In genomic region chr1:1627842-1628655, GRCh38 we compare ENCODE assay signal across 16 cellular contexts. TPM values are rescaled to one million over a fixed set of nuclear protein-coding genes. Genes with fewer than 3 reads are reported as not detected.
A peak's percentile ranks its signal among the peaks of the same experiment; 100 is the strongest.
DNase-seq lines count a peak whose midpoint lies in the region; ATAC-seq, FAIRE-seq and TF ChIP-seq lines count a peak whose summit lies in the region.
"Had no signal": no experiment of that assay in that cellular context is flagged by ENCODE, and none has a peak within 500 bp of the region (broad histone marks: within the 10 kb centered on the region; RNA-seq: fewer than 3 reads in every experiment).

No MANE protein-coding gene starts in this region.

- no peak overlapping the region for H3K4ac ChIP-seq in H9 (ENCODE audit: low read depth, low read length)
- peak overlapping the region; percentile 38 for H3K4ac ChIP-seq in H1 (replicated peaks; ENCODE audit: insufficient read length, low read depth, low read length)

- H2BK5ac ChIP-seq in H9 (ENCODE audit: insufficient read length, low read length) (no peak overlapping the region), H1 (ENCODE audit: low read depth, low read length) (0 out of 2 replicates have a peak overlapping the region, but pooled peaks have one; percentile 52)

- H3K23me2 ChIP-seq in H9 (ENCODE audit: insufficient read length, low read depth, low read length, poor library complexity, severe bottlenecking), result peaks cover 7% of the 10 kb centered on the region
- peaks cover 9% of the 10 kb centered on the region; the same call in 1 of the 2 replicates for H3K23me2 ChIP-seq in H1 (ENCODE audit: low read depth, low read length)

- H3K4me1 ChIP-seq in BLaER1 treated with 17β-estradiol and CSF1 and Interleukin-3, amounts not matched to agents 10 nM and 100 nM, result peaks cover 15 to 40% (median 34%) of the 10 kb centered on the region in 10 experiments
- H3K4me1 ChIP-seq in H9 (ENCODE audit: insufficient read depth, low read length) (no peaks in the 10 kb centered on the region), H1 (replicated peaks in 1 of 4; ENCODE audit: control insufficient read depth in 3 of 4, insufficient read depth in 4 of 4, low read length in 3 of 4) (peaks cover 0 to 6% (median 2%) of the 10 kb centered on the region in 4 experiments; a peak in 4 of 7 replicates), gastrocnemius medialis (peaks cover 2 to 13% of the 10 kb centered on the region in 2 donors)
- H3K4me1 ChIP-seq: pancreas had no signal

- H3K9ac ChIP-seq in BLaER1 treated with 17β-estradiol and CSF1 and Interleukin-3, amounts not matched to agents 10 nM and 100 nM, result peak overlapping the region in 3 of 11 experiments; percentile 78 to 84 (median 81); a peak in 6 of 22 replicates
- H3K9ac ChIP-seq in H9 (ENCODE audit: extremely low read depth, insufficient read length, low read length), result no peak overlapping the region
- H3K9ac ChIP-seq in H1 (replicated peaks in 1 of 4; ENCODE audit: extremely low read depth in 1 of 4, low read depth in 3 of 4, low read length in 3 of 4), result 0 out of 7 replicates have a peak overlapping the region, but pooled peaks of 1 of the 4 experiments have one; percentile 23

- TF ChIP-seq CTCF in H9 (conservative IDR thresholded peaks at IDR 0.05) (no peak), H1 (IDR thresholded peaks at IDR 0.05; ENCODE audit: control extremely low read depth in 1 of 3, insufficient read depth in 1 of 3, low read depth in 1 of 3, low read length in 3 of 3) (peak in 1 of 3 experiments; percentile 4; a peak in 1 of 4 replicates), natural killer cell (IDR thresholded peaks at IDR 0.05) (no peak), gastrocnemius medialis (IDR thresholded peaks at IDR 0.05 in 4 of 5, conservative IDR thresholded peaks at IDR 0.05 in 1 of 5) (no peak)

- in situ Hi-C loops in gastrocnemius medialis (cut with MboI; ENCODE audit: low sequenced_read_pairs in 4 of 4), result no loop called here

- H2BK120ac ChIP-seq in H9 (ENCODE audit: low read depth, low read length, poor library complexity, severe bottlenecking) (no peak overlapping the region), H1 (replicated peaks; ENCODE audit: low read depth, low read length) (no peak overlapping the region)

- H3K4me1 Mint-ChIP-seq in H9 (peaks cover 2% of the 10 kb centered on the region in 2 experiments; a peak in 2 of 4 replicates), natural killer cell (peaks cover 5 to 30% of the 10 kb centered on the region in 2 donors)

- no peak overlapping the region for H3K18ac ChIP-seq in H9 (ENCODE audit: insufficient read length, low read depth, low read length)
- H3K18ac ChIP-seq in H1 (ENCODE audit: extremely low read depth, low read length), result peak overlapping the region; percentile 60; the same call in 1 of the 2 replicates

- H4K8ac ChIP-seq in H9 (replicated peaks; ENCODE audit: insufficient read length, low read depth, low read length), result no peak overlapping the region
- H4K8ac ChIP-seq in H1 (ENCODE audit: extremely low read depth, insufficient read depth, low read length), result peak overlapping the region; percentile 79; the same call in 1 of the 2 replicates

- H2BK20ac ChIP-seq in H9 (ENCODE audit: low read depth, low read length, poor library complexity, severe bottlenecking) (no peak overlapping the region), H1 (ENCODE audit: low read length) (no peak overlapping the region)

- H4K91ac ChIP-seq in H9 (ENCODE audit: insufficient read length, low read depth, low read length) (no peak overlapping the region), H1 (replicated peaks; ENCODE audit: insufficient read length, low read length) (peak overlapping the region; percentile 15)

- no peaks in the 10 kb centered on the region for H3K9me3 Mint-ChIP-seq in H9
- no peaks in the 10 kb centered on the region for H3K9me3 Mint-ChIP-seq in natural killer cell

- H3K79me1 ChIP-seq in H9 (ENCODE audit: insufficient read depth, low read depth, low read length, poor library complexity, severe bottlenecking), result no peaks in the 10 kb centered on the region
- no peaks in the 10 kb centered on the region for H3K79me1 ChIP-seq in H1 (ENCODE audit: low read depth, low read length)

- H3K27me3 ChIP-seq in BLaER1 treated with 17β-estradiol and CSF1 and Interleukin-3, amounts not matched to agents 10 nM and 100 nM, result peaks cover 21 to 42% (median 22%) of the 10 kb centered on the region in 11 experiments
- no peaks in the 10 kb centered on the region; the same call in 1 of the 2 replicates for H3K27me3 ChIP-seq in H9 (ENCODE audit: insufficient read depth, low read length)
- peaks cover 8 to 23% (median 14%) of the 10 kb centered on the region in 4 experiments; a peak in 6 of 7 replicates for H3K27me3 ChIP-seq in H1 (replicated peaks in 1 of 4; ENCODE audit: control insufficient read depth in 3 of 4, extremely low read depth in 1 of 4, insufficient read depth in 3 of 4, low read length in 3 of 4)
- peaks cover 0 to 7% (median 3%) of the 10 kb centered on the region in 3 donors for H3K27me3 ChIP-seq in gastrocnemius medialis
- H3K27me3 ChIP-seq: pancreas, SJCRH30 had no signal

- peak; percentile 28 for DNase-seq in H9
- DNase-seq in H1 (ENCODE audit: low read depth in 1 of 2, low spot score in 2 of 2), result no peak
- DNase-seq in natural killer cell, result peak; percentile 34
- DNase-seq in NCI-H128 (lab: John Stamatoyannopoulos, UW; ENCODE audit: unreplicated experiment), result no peak
- no peak for DNase-seq in SK-N-DZ (ENCODE audit: low spot score)
- DNase-seq in gastrocnemius medialis, result no peak
- no peak for DNase-seq in effector CD8-positive, alpha-beta T cell (lab: John Stamatoyannopoulos, UW)
- DNase-seq: NCI-H187, NCI-H748 treated with DMSO at 0.1 percent for 48 hours, SJCRH30 had no signal

- TF ChIP-seq POLR2A in H1 (IDR thresholded peaks at IDR 0.05; ENCODE audit: control extremely low read depth in 1 of 2, low read depth in 2 of 2, low read length in 2 of 2) (no peak), gastrocnemius medialis (IDR thresholded peaks at IDR 0.05) (no peak)

- no peak for FAIRE-seq in H1 (lab: Jason Lieb, UNC)
- FAIRE-seq: endometrium, pancreas had no signal

- POLR2A ChIA-PET in H1 (lab: Charles Lee; ENCODE audit: partially characterized antibody), result interaction anchor here (0.7 to 4.4 kb wide), 8 partner anchors 9 to 609 kb away, joined by 3 to 34 read pairs (median 5); partner anchors contain the start of gene MIB2

- H3K4me2 ChIP-seq in BLaER1 treated with 17β-estradiol and CSF1 and Interleukin-3, amounts not matched to agents 10 nM and 100 nM, result peak overlapping the region in 10 of 11 experiments; percentile 87 to 95 (median 94); a peak in 19 of 22 replicates
- H3K4me2 ChIP-seq in H9 (ENCODE audit: insufficient read depth, insufficient read length, low read length), result no peak overlapping the region
- H3K4me2 ChIP-seq in H1 (ENCODE audit: insufficient read depth in 1 of 2, low read depth in 2 of 2, low read length in 2 of 2), result peak overlapping the region; percentile 63 to 73; a peak in 2 of 4 replicates

- no peak overlapping the region for H3K56ac ChIP-seq in H9 (ENCODE audit: insufficient read length, low read depth, low read length)
- H3K56ac ChIP-seq in H1 (replicated peaks; ENCODE audit: insufficient read length, low read depth, low read length), result no peak overlapping the region

- H3K79me2 ChIP-seq in H9 (ENCODE audit: insufficient read depth, low read length) (no peaks in the 10 kb centered on the region), H1 (ENCODE audit: control insufficient read depth in 1 of 2, insufficient read depth in 2 of 2, low read length in 2 of 2) (no peaks in the 10 kb centered on the region)

- no peak overlapping the region for H3T11ph ChIP-seq in H9 (ENCODE audit: low read length)

- no peak for TF ChIP-seq RAD21 in H1 (IDR thresholded peaks at IDR 0.05 in 1 of 2, conservative IDR thresholded peaks at IDR 0.05 in 1 of 2; ENCODE audit: low read depth in 2 of 2, low read length in 2 of 2)

- H2AFZ ChIP-seq in H9 (ENCODE audit: low read length) (no peak overlapping the region), H1 (ENCODE audit: low read length) (no peak overlapping the region)

- H3K27me3 Mint-ChIP-seq in H9 (ENCODE audit: low read depth) (peaks cover 12% of the 10 kb centered on the region), natural killer cell (ENCODE audit: low read depth in 2 of 2) (no peaks in the 10 kb centered on the region)

- CTCF ChIA-PET in H1 (lab: Charles Lee; ENCODE audit: partially characterized antibody), result interaction anchor here (0.8 to 3.8 kb wide), 3 partner anchors 8 to 34 kb away, joined by 3 to 21 read pairs (median 3); no protein-coding TSS in a partner anchor

- H3K4me3 Mint-ChIP-seq in H9, result no peak overlapping the region
- peak overlapping the region; percentile 72 for H3K4me3 Mint-ChIP-seq in natural killer cell

- TF ChIP-seq EP300 in H1 (IDR thresholded peaks at IDR 0.05; ENCODE audit: borderline replicate concordance in 1 of 2, low read depth in 2 of 2, low read length in 2 of 2), result no peak

- H3K14ac ChIP-seq in H9 (ENCODE audit: insufficient read depth, low read length), result no peak overlapping the region; the same call in 1 of the 2 replicates
- H3K14ac ChIP-seq in H1 (ENCODE audit: insufficient read length), result no peak overlapping the region

- H3K36me3 ChIP-seq in BLaER1 treated with 17β-estradiol and CSF1 and Interleukin-3, amounts not matched to agents 10 nM and 100 nM, result peaks cover 0 to 5% (median 0%) of the 10 kb centered on the region in 11 experiments; a peak in 2 of 22 replicates
- H3K36me3 ChIP-seq in H1 (ENCODE audit: control insufficient read depth in 2 of 4, insufficient read depth in 4 of 4, low read length in 3 of 4) (no peaks in the 10 kb centered on the region), gastrocnemius medialis (peaks cover 0 to 18% of the 10 kb centered on the region in 2 donors)
- H3K36me3 ChIP-seq: SJCRH30, WERI-Rb-1 had no signal

- H3K9me3 ChIP-seq in BLaER1 treated with 17β-estradiol and CSF1 and Interleukin-3, amounts not matched to agents 10 nM and 100 nM (replicated peaks in 1 of 11), result no peaks in the 10 kb centered on the region
- H3K9me3 ChIP-seq in H9 (ENCODE audit: control insufficient read depth, low read depth, low read length) (no peaks in the 10 kb centered on the region), H1 (ENCODE audit: insufficient read depth in 2 of 2, low read depth in 1 of 2, low read length in 1 of 2) (no peaks in the 10 kb centered on the region), gastrocnemius medialis (no peaks in the 10 kb centered on the region)
- H3K9me3 ChIP-seq: body of pancreas, pancreas, SJCRH30 had no signal

- H4K5ac ChIP-seq in H9 (ENCODE audit: insufficient read length, low read depth, low read length) (no peak overlapping the region), H1 (ENCODE audit: insufficient read length, low read depth, low read length) (no peak overlapping the region)

- H3K27ac ChIP-seq in BLaER1 treated with 17β-estradiol and CSF1 and Interleukin-3, amounts not matched to agents 10 nM and 100 nM, result no peak overlapping the region
- H3K27ac ChIP-seq in H9 (ENCODE audit: insufficient read length, low read depth, low read length) (no peak overlapping the region), H1 (ENCODE audit: low read depth, low read length) (no peak overlapping the region), gastrocnemius medialis (no peak overlapping the region)
- H3K27ac ChIP-seq: body of pancreas, pancreas, SJCRH30, WERI-Rb-1 had no signal

- H3K36me3 Mint-ChIP-seq in H9 (ENCODE audit: insufficient read depth in 1 of 3, low read depth in 3 of 3) (no peaks in the 10 kb centered on the region), natural killer cell (no peaks in the 10 kb centered on the region)

- no peak for ATAC-seq in natural killer cell
- ATAC-seq in gastrocnemius medialis, result no peak
- ATAC-seq: body of pancreas, pancreas had no signal

- H2AK5ac ChIP-seq in H9 (ENCODE audit: insufficient read length, low read length) (no peak overlapping the region), H1 (ENCODE audit: low read depth, low read length) (no peak overlapping the region)

- H2BK15ac ChIP-seq in H9 (ENCODE audit: low read depth, low read length), result no peak overlapping the region
- 0 out of 2 replicates have a peak overlapping the region, but pooled peaks have one; percentile 88 for H2BK15ac ChIP-seq in H1 (ENCODE audit: low read length)

- H3K27ac Mint-ChIP-seq in H9 (no peak overlapping the region), natural killer cell (peak overlapping the region; percentile 48 to 96)

- no CpG with 5 or more reads among the region's 50 CpGs for WGBS in H9 (ENCODE audit: extremely low coverage, insufficient read length, low lambda C conversion rate)
- WGBS in H1 (ENCODE audit: extremely low coverage in 1 of 2, insufficient coverage in 1 of 2, insufficient read length in 1 of 2, insufficient replicate concordance in 2 of 2, low coverage in 1 of 2, low lambda C conversion rate in 2 of 2, missing lambda C conversion rate in 1 of 2), 2 experiments, result 89% methylated on average over 50 of the region's 50 CpGs; no CpG with 5 or more reads in 1 of the 2 experiments

- H3K23ac ChIP-seq in H9 (ENCODE audit: insufficient read length, low read depth, low read length) (no peak overlapping the region), H1 (ENCODE audit: insufficient read length) (no peak overlapping the region)

- peaks cover 0 to 53% (median 6%) of the 10 kb centered on the region in 11 experiments; a peak in 10 of 22 replicates for H4K20me1 ChIP-seq in BLaER1 treated with 17β-estradiol and CSF1 and Interleukin-3, amounts not matched to agents 10 nM and 100 nM
- H4K20me1 ChIP-seq in H9 (ENCODE audit: control insufficient read depth, insufficient read depth, insufficient read length) (no peaks in the 10 kb centered on the region), H1 (replicated peaks in 1 of 2; ENCODE audit: control insufficient read depth in 1 of 2, insufficient read depth in 2 of 2, low read length in 2 of 2) (peaks cover 0 to 12% of the 10 kb centered on the region in 2 experiments)

- intact Hi-C loops in natural killer cell (cut with micrococcal nuclease), result no loop called here
- intact Hi-C loops in gastrocnemius medialis (cut with DNase I; ENCODE audit: low total_unique reads), result no loop called here

- no peak overlapping the region for H3K4me3 ChIP-seq in BLaER1 treated with 17β-estradiol and CSF1 and Interleukin-3, amounts not matched to agents 10 nM and 100 nM
- peak overlapping the region in 2 of 4 experiments; percentile 46 to 70; a peak in 1 of 8 replicates for H3K4me3 ChIP-seq in H1 (ENCODE audit: extremely low read depth in 1 of 4, insufficient read depth in 2 of 4, low read depth in 3 of 4, low read length in 4 of 4)
- H3K4me3 ChIP-seq in gastrocnemius medialis, result no peak overlapping the region
- H3K4me3 ChIP-seq: body of pancreas, lung, pancreas, SJCRH30 had no signal

- H2BK12ac ChIP-seq in H9 (ENCODE audit: insufficient read length, low read depth, low read length) (no peak overlapping the region), H1 (ENCODE audit: low read depth, low read length) (peak overlapping the region; percentile 75; the same call in 1 of the 2 replicates)

RNA-seq across cellular contexts. Expression of gene MMP23B, which starts 3.9 kb away (rescaled TPM):
- total RNA-seq in H9 (2021) (12.5 and 13.7 TPM in 2 replicates), natural killer cell (100 to 1,000 TPM in 2 of 3 donors, 10 to 100 TPM in 1; 82.9 to 130 (median 126) TPM), gastrocnemius medialis (under 1 TPM in 1 of 4 donors, not detected in 3; 0.62 TPM)
- total RNA-seq in H1 (2021; fragmentation: NEBNext Ultra II Directional; extraction: Animal tissue kit (Norgen Biotek cat#: 25700)), result 14.6 and 19.1 TPM in 2 replicates
- polyA plus RNA-seq in H1 (2011; rRNA removed), result 9.2 and 20.8 TPM in 2 replicates
- 11.5 TPM for polyA plus RNA-seq in H1 (2011; cell fraction: cytosol; rRNA removed)
- 90.3 TPM for polyA plus RNA-seq in H1 (2011; cell fraction: nucleus; rRNA removed)
- 6.7 to 13.3 TPM (median 10.3 TPM) in 4 replicates for polyA plus RNA-seq in H1 (2012, experiment 1 of 2)
- polyA plus RNA-seq in H1 (2012, experiment 2 of 2), result 4.8 TPM
- 33.4 TPM for polyA plus RNA-seq in H1 (2013, experiment 1 of 2)
- polyA plus RNA-seq in H1 (2013, experiment 2 of 2), result 31.6 TPM
- polyA minus RNA-seq in H1 (2011; rRNA and poly(A)+ RNA removed), result 0.76 TPM in 1 of 2 replicates, not detected in the other
- 5.1 TPM for polyA minus RNA-seq in H1 (2011; cell fraction: cytosol; rRNA and poly(A)+ RNA removed)
- polyA minus RNA-seq in H1 (2011; cell fraction: nucleus; rRNA and poly(A)+ RNA removed), result 14.7 TPM
- 0.24 and 0.73 TPM in 2 replicates for polyA plus RNA-seq in SK-N-DZ (2014; cell fraction: cytosol; rRNA removed)
- 12.9 and 25.9 TPM in 2 replicates for polyA plus RNA-seq in SK-N-DZ (2014; cell fraction: nucleus; rRNA removed)

RNA-seq across cellular contexts. Expression of gene MIB2, which starts 12.7 kb away (rescaled TPM):
- 77.8 and 78.9 TPM in 2 replicates for total RNA-seq in H9 (2021)
- 56.5 and 60.0 TPM in 2 replicates for total RNA-seq in H1 (2021; fragmentation: NEBNext Ultra II Directional; extraction: Animal tissue kit (Norgen Biotek cat#: 25700))
- polyA plus RNA-seq in H1 (2011; rRNA removed), result 32.5 and 71.1 TPM in 2 replicates
- 53.6 TPM for polyA plus RNA-seq in H1 (2011; cell fraction: cytosol; rRNA removed)
- polyA plus RNA-seq in H1 (2011; cell fraction: nucleus; rRNA removed), result 216 TPM
- polyA plus RNA-seq in H1 (2012, experiment 1 of 2), result 18.3 to 47.9 TPM (median 45.2 TPM) in 4 replicates
- 20.1 TPM for polyA plus RNA-seq in H1 (2012, experiment 2 of 2)
- polyA plus RNA-seq in H1 (2013, experiment 1 of 2), result 51.2 TPM
- 57.9 TPM for polyA plus RNA-seq in H1 (2013, experiment 2 of 2)
- 7.6 and 11.2 TPM in 2 replicates for polyA minus RNA-seq in H1 (2011; rRNA and poly(A)+ RNA removed)
- 31.8 TPM for polyA minus RNA-seq in H1 (2011; cell fraction: cytosol; rRNA and poly(A)+ RNA removed)
- polyA minus RNA-seq in H1 (2011; cell fraction: nucleus; rRNA and poly(A)+ RNA removed), result 52.7 TPM
- total RNA-seq in natural killer cell, result 10 to 100 TPM; 44.9 to 54.1 (median 46.0) TPM
- polyA plus RNA-seq in SK-N-DZ (2014; cell fraction: cytosol; rRNA removed), result 11.4 and 23.4 TPM in 2 replicates
- polyA plus RNA-seq in SK-N-DZ (2014; cell fraction: nucleus; rRNA removed), result 256 and 330 TPM in 2 replicates
- 100 to 1,000 TPM in 2 of 4 donors, 10 to 100 TPM in 2; 66.4 to 154 (median 117) TPM for total RNA-seq in gastrocnemius medialis

RNA-seq across cellular contexts. Expression of gene FNDC10, which starts 28.1 kb away (rescaled TPM):
- total RNA-seq in H9 (2021) (15.2 TPM in 2 replicates), natural killer cell (1 to 10 TPM; 2.8 to 3.2 (median 3.0) TPM), gastrocnemius medialis (1 to 10 TPM in 1 of 4 donors, under 1 TPM in 2, not detected in 1; 0.20 to 1.3 (median 0.94) TPM)
- 18.3 and 19.0 TPM in 2 replicates for total RNA-seq in H1 (2021; fragmentation: NEBNext Ultra II Directional; extraction: Animal tissue kit (Norgen Biotek cat#: 25700))
- 21.8 and 40.0 TPM in 2 replicates for polyA plus RNA-seq in H1 (2011; rRNA removed)
- polyA plus RNA-seq in H1 (2011; cell fraction: cytosol; rRNA removed), result 16.1 TPM
- polyA plus RNA-seq in H1 (2011; cell fraction: nucleus; rRNA removed), result 19.1 TPM
- polyA plus RNA-seq in H1 (2012, experiment 1 of 2), result 11.7 to 23.3 TPM (median 18.5 TPM) in 4 replicates
- polyA plus RNA-seq in H1 (2012, experiment 2 of 2), result 17.8 TPM
- polyA plus RNA-seq in H1 (2013, experiment 1 of 2), result 22.1 TPM
- 24.7 TPM for polyA plus RNA-seq in H1 (2013, experiment 2 of 2)
- polyA minus RNA-seq in H1 (2011; rRNA and poly(A)+ RNA removed), result 3.0 and 3.8 TPM in 2 replicates
- polyA minus RNA-seq in H1 (2011; cell fraction: cytosol; rRNA and poly(A)+ RNA removed), result 14.8 TPM
- polyA minus RNA-seq in H1 (2011; cell fraction: nucleus; rRNA and poly(A)+ RNA removed), result 8.7 TPM
- 8.9 and 9.8 TPM in 2 replicates for polyA plus RNA-seq in SK-N-DZ (2014; cell fraction: cytosol; rRNA removed)
- 2.3 and 3.7 TPM in 2 replicates for polyA plus RNA-seq in SK-N-DZ (2014; cell fraction: nucleus; rRNA removed)

RNA-seq across cellular contexts. Expression of gene CDK11B, which starts 30.8 kb away (rescaled TPM):
- 30.1 and 33.3 TPM in 2 replicates for total RNA-seq in H9 (2021)
- 31.3 and 31.9 TPM in 2 replicates for total RNA-seq in H1 (2021; fragmentation: NEBNext Ultra II Directional; extraction: Animal tissue kit (Norgen Biotek cat#: 25700))
- polyA plus RNA-seq in H1 (2011; rRNA removed), result 11.1 and 21.8 TPM in 2 replicates
- polyA plus RNA-seq in H1 (2011; cell fraction: cytosol; rRNA removed), result 13.1 TPM
- 30.5 TPM for polyA plus RNA-seq in H1 (2011; cell fraction: nucleus; rRNA removed)
- polyA plus RNA-seq in H1 (2012, experiment 1 of 2), result 47.8 to 51.1 TPM (median 49.1 TPM) in 4 replicates
- polyA plus RNA-seq in H1 (2012, experiment 2 of 2), result 17.9 TPM
- polyA plus RNA-seq in H1 (2013, experiment 1 of 2), result 46.8 TPM
- 45.7 TPM for polyA plus RNA-seq in H1 (2013, experiment 2 of 2)
- polyA minus RNA-seq in H1 (2011; rRNA and poly(A)+ RNA removed), result 4.6 and 4.7 TPM in 2 replicates
- polyA minus RNA-seq in H1 (2011; cell fraction: cytosol; rRNA and poly(A)+ RNA removed), result 7.3 TPM
- polyA minus RNA-seq in H1 (2011; cell fraction: nucleus; rRNA and poly(A)+ RNA removed), result 7.8 TPM
- 10 to 100 TPM; 49.6 to 65.9 (median 50.2) TPM for total RNA-seq in natural killer cell
- 10.4 and 13.4 TPM in 2 replicates for polyA plus RNA-seq in SK-N-DZ (2014; cell fraction: cytosol; rRNA removed)
- polyA plus RNA-seq in SK-N-DZ (2014; cell fraction: nucleus; rRNA removed), result 21.3 and 39.4 TPM in 2 replicates
- total RNA-seq in gastrocnemius medialis, result 10 to 100 TPM; 19.5 to 49.0 (median 42.2) TPM

RNA-seq across cellular contexts. Expression of gene SSU72, which starts 53.4 kb away (rescaled TPM):
- total RNA-seq in H9 (2021) (179 and 186 TPM in 2 replicates), natural killer cell (100 to 1,000 TPM in 1 of 3 donors, 10 to 100 TPM in 2; 87.5 to 107 (median 93.9) TPM), gastrocnemius medialis (100 to 1,000 TPM; 141 to 235 (median 208) TPM)
- total RNA-seq in H1 (2021; fragmentation: NEBNext Ultra II Directional; extraction: Animal tissue kit (Norgen Biotek cat#: 25700)), result 165 and 170 TPM in 2 replicates
- 110 and 116 TPM in 2 replicates for polyA plus RNA-seq in H1 (2011; rRNA removed)
- 122 TPM for polyA plus RNA-seq in H1 (2011; cell fraction: cytosol; rRNA removed)
- 110 TPM for polyA plus RNA-seq in H1 (2011; cell fraction: nucleus; rRNA removed)
- polyA plus RNA-seq in H1 (2012, experiment 1 of 2), result 156 to 180 TPM (median 158 TPM) in 4 replicates
- 198 TPM for polyA plus RNA-seq in H1 (2012, experiment 2 of 2)
- 143 TPM for polyA plus RNA-seq in H1 (2013, experiment 1 of 2)
- 148 TPM for polyA plus RNA-seq in H1 (2013, experiment 2 of 2)
- polyA minus RNA-seq in H1 (2011; rRNA and poly(A)+ RNA removed), result 59.2 and 65.6 TPM in 2 replicates
- polyA minus RNA-seq in H1 (2011; cell fraction: cytosol; rRNA and poly(A)+ RNA removed), result 91.6 TPM
- polyA minus RNA-seq in H1 (2011; cell fraction: nucleus; rRNA and poly(A)+ RNA removed), result 66.4 TPM
- polyA plus RNA-seq in SK-N-DZ (2014; cell fraction: cytosol; rRNA removed), result 44.7 and 45.3 TPM in 2 replicates
- polyA plus RNA-seq in SK-N-DZ (2014; cell fraction: nucleus; rRNA removed), result 42.9 and 49.5 TPM in 2 replicates

Comparison
In these comparisons a context has a peak if more than half of its experiments do, and no peak if none do; other contexts are left out.
1. DNase-seq: peak in H9 (single experiment) and natural killer cell (single experiment); none in H1 (0 of 2), NCI-H128 (single experiment), SK-N-DZ (single experiment), gastrocnemius medialis (0 of 2) and effector CD8-positive, alpha-beta T cell (single experiment).
2. H3K27ac Mint-ChIP-seq: peak in natural killer cell (2 of 2); none in H9 (0 of 3).